ENCODE assay signal across 16 cellular contexts in the genomic region with DNA sequence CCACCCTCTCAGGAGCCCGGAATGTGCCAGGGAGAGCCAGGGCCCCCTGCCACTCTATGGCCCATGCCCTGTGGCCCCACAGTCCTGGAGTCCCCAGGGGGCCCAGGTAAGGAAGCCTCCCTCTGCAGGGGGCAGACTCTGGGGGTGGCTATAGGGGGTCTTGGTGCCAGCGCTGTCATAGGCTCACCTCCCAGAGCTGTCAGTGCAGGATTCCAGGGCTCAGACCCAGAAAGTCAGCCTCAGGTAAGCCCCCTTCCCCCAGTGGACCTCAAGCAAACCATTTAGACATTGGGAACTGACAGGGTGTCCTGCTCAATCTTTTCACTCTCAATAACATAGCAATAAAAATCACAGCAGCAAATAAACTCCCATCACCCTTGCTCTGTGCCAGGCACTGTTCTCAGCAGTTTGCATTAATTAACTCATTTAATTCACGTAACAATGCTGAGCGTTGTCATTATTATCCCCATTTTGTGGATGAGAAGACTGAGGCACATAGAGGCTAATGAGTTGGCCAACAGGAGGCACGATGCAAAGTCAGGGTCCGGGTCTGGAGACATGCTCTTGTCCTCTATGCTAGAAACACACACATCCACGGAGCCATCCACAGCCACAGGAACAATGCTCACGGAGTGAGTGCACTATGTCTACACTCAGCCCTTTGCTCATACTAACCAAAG.
DNase-seq lines count a peak whose midpoint lies in the region; ATAC-seq and TF ChIP-seq lines count a peak whose summit lies in the region.
"Had no signal": no experiment of that assay in that cellular context is flagged by ENCODE, and none has a peak within 500 bp of the region (broad histone marks: within the 10 kb centered on the region; RNA-seq: fewer than 3 reads in every experiment).

No MANE protein-coding gene starts in this region.

- ATAC-seq in Right ventricle myocardium superior (ENCODE audit: poor library complexity) (no peak), Right ventricle myocardium inferior (no peak), psoas muscle (no peak), upper lobe of right lung (peak; percentile 1), HG02852 (IDR thresholded peaks at IDR 0.05; ENCODE audit: unreplicated experiment) (no peak)
- ATAC-seq: T-helper 17 cell had no signal

- no peaks in the 10 kb centered on the region for H3K27me3 ChIP-seq in layer of hippocampus (ENCODE audit: control insufficient read depth, insufficient read depth, low read length)
- H3K27me3 ChIP-seq in psoas muscle (ENCODE audit: insufficient read depth in 3 of 3, low read length in 2 of 3) = no peaks in the 10 kb centered on the region
- no peaks in the 10 kb centered on the region for H3K27me3 ChIP-seq in upper lobe of right lung
- H3K27me3 ChIP-seq: MG63, neutrophil had no signal

- TF ChIP-seq CTCF in psoas muscle (IDR thresholded peaks at IDR 0.05) (no peak), upper lobe of right lung (IDR thresholded peaks at IDR 0.05) (no peak)

- H3K9me3 ChIP-seq in psoas muscle = no peaks in the 10 kb centered on the region
- no peaks in the 10 kb centered on the region for H3K9me3 ChIP-seq in upper lobe of right lung
- H3K9me3 ChIP-seq: MG63, neutrophil had no signal

- 81 to 91% (median 86%) methylated on average over 8 of the region's 8 CpGs for WGBS in psoas muscle, 3 donors

- H3K36me3 ChIP-seq in psoas muscle (ENCODE audit: insufficient read depth in 1 of 2, low read depth in 1 of 2) = no peaks in the 10 kb centered on the region
- H3K36me3 ChIP-seq in upper lobe of right lung = peaks cover 20% of the 10 kb centered on the region
- H3K36me3 ChIP-seq: MG63, neutrophil had no signal

- H3K27ac ChIP-seq in layer of hippocampus (ENCODE audit: low read depth, low read length) = peak overlapping the region; percentile 47
- H3K27ac ChIP-seq in psoas muscle = peak overlapping the region; percentile 97
- peak overlapping the region; percentile 80 for H3K27ac ChIP-seq in upper lobe of right lung
- H3K27ac ChIP-seq: neutrophil had no signal

- H3K4me3 ChIP-seq in psoas muscle (no peak overlapping the region), upper lobe of right lung (no peak overlapping the region)
- H3K4me3 ChIP-seq: MG63 had no signal

- peak; percentile 16 for DNase-seq in Right ventricle myocardium superior
- DNase-seq in Right ventricle myocardium inferior (ENCODE audit: missing footprints) = no peak
- peak in 1 of 2 donors; percentile 12 for DNase-seq in psoas muscle
- DNase-seq in upper lobe of right lung = no peak
- no peak for DNase-seq in NCI-H526 (lab: John Stamatoyannopoulos, UW)
- DNase-seq in NCI-H748 treated with DMSO at 0.1 percent for 48 hours (lab: John Stamatoyannopoulos, UW) = no peak
- DNase-seq: activated CD4-positive, CD25-positive, alpha-beta regulatory T cell treated with anti-CD3 and anti-CD28 coated beads, Interleukin-2, amount 50 U/mL, for 72 hours; activated naive CD4-positive, alpha-beta T cell treated with anti-CD3 and anti-CD28 coated beads, Interleukin-2, amount 10 ng/mL, durations not matched to agents 7 days and 5 days; CD4-positive, alpha-beta T cell; MG63; NCI-H2029; NCI-H69; T-helper 17 cell had no signal

- H3K4me1 ChIP-seq in psoas muscle (peaks cover 86% of the 10 kb centered on the region), upper lobe of right lung (peaks cover 97% of the 10 kb centered on the region)

- intact Hi-C loops in Right ventricle myocardium superior (cut with DNase I) (no loop called here), Right ventricle myocardium inferior (cut with DNase I) (no loop called here), psoas muscle (cut with DNase I) (no loop called here), upper lobe of right lung (cut with DNase I) (no loop called here)

Comparison
In these comparisons a context has a peak if more than half of its experiments do, and no peak if none do; other contexts are left out.
1. H3K27ac ChIP-seq: peak in every context shown above with its lines; median percentile 97 in psoas muscle; 80 in upper lobe of right lung; 47 in layer of hippocampus.